13 cellular contexts compared by ENCODE assay signal in the genomic region with DNA sequence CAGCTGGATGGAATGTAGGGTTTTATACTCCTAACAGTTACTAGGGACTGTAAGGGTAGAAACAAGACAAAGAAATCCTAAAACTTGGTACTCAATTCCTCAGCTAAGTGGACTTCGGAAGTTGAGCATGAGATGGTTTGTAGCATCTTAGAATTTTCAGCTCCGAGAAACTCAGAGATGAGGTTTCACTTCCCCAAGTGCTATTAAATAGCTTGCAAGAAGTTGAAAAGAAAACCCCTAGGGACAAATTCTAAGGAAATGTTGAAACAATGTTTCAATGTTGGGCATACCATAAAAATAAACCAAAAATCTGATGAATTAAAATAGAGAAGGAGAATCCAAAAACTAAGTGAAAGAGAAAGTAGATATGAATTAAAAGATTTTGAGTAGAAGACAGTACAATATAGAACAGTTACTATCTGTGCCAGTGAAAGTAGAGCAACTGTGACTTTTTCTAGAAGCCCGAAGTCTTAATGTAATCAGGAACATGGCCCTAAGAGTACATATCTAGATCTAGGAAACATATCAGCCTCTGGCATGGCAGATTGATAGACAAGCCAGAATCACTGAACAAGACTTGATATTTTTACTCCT.
A peak's percentile ranks its signal among the peaks of the same experiment; 100 is the strongest.
DNase-seq lines count a peak whose midpoint lies in the region; ATAC-seq and TF ChIP-seq lines count a peak whose summit lies in the region.
"Had no signal": no experiment of that assay in that cellular context is flagged by ENCODE, and none has a peak within 500 bp of the region (broad histone marks: within the 10 kb centered on the region; RNA-seq: fewer than 3 reads in every experiment).

No MANE protein-coding gene starts in this region.

- TF ChIP-seq CTCF in GM12864 (IDR thresholded peaks at IDR 0.05; ENCODE audit: low read depth, low read length, missing control alignments): no peak
- TF ChIP-seq CTCF in OCI-LY3 (IDR thresholded peaks at IDR 0.05; ENCODE audit: low read depth, low read length): no peak

- no peak overlapping the region for H2AFZ ChIP-seq in OCI-LY3 (ENCODE audit: low read depth, low read length)

- H3K4me1 ChIP-seq in OCI-LY3 (ENCODE audit: low read length): peaks cover 11% of the 10 kb centered on the region
- H3K4me1 ChIP-seq: HAP-1 had no signal

- H3K27ac ChIP-seq in OCI-LY3 (ENCODE audit: low read length): no peak overlapping the region

- no peaks in the 10 kb centered on the region for H4K20me1 ChIP-seq in OCI-LY3 (ENCODE audit: insufficient read depth, low read length)

- H3K4me3 ChIP-seq in GM12864 (ENCODE audit: low read depth, low read length): no peak overlapping the region
- H3K4me3 ChIP-seq in OCI-LY3 (ENCODE audit: low read length): no peak overlapping the region
- H3K4me3 ChIP-seq: HAP-1 had no signal

- DNase-seq in GM12864 (ENCODE audit: low read depth) (peak; percentile 12), NCI-H1694 treated with DMSO at 0.1 percent for 48 hours (lab: John Stamatoyannopoulos, UW) (no peak), hypothalamus (lab: John Stamatoyannopoulos, UW) (no peak), NCI-H1092 treated with DMSO at 0.1 percent for 48 hours (lab: John Stamatoyannopoulos, UW) (no peak)
- DNase-seq: immature natural killer cell; NCI-H510A treated with DMSO at 0.1 percent for 48 hours; stimulated activated naive CD4-positive, alpha-beta T cell treated with Interleukin-2 at 50 U/mL for 16 hours; T-helper 1 cell had no signal

- no peaks in the 10 kb centered on the region for H3K27me3 ChIP-seq in OCI-LY3 (ENCODE audit: low read depth, low read length)

- H3K79me2 ChIP-seq in OCI-LY3 (ENCODE audit: low read length): no peaks in the 10 kb centered on the region

- peak; percentile 82 for ATAC-seq in GM21367 (IDR thresholded peaks at IDR 0.05; ENCODE audit: unreplicated experiment)
- ATAC-seq in HG03060 (IDR thresholded peaks at IDR 0.05; ENCODE audit: low read depth, unreplicated experiment): peak; percentile 91
- ATAC-seq in activated CD4-positive, CD25-positive, alpha-beta regulatory T cell treated with anti-CD3 and anti-CD28 coated beads, Interleukin-2, amount 50 U/mL, for 24 hours: no peak

- no peak overlapping the region for H3K9ac ChIP-seq in OCI-LY3 (ENCODE audit: low read length)

- H3K4me2 ChIP-seq in OCI-LY3 (ENCODE audit: low read length): peak overlapping the region; percentile 34; the same call in 1 of the 2 replicates

- no peaks in the 10 kb centered on the region for H3K9me3 ChIP-seq in OCI-LY3 (ENCODE audit: insufficient read depth, low read length)
- H3K9me3 ChIP-seq: HAP-1 had no signal

- no peaks in the 10 kb centered on the region for H3K36me3 ChIP-seq in OCI-LY3 (replicated peaks; ENCODE audit: low read depth, low read length)
- H3K36me3 ChIP-seq: HAP-1 had no signal

Comparison
In these comparisons a context has a peak if more than half of its experiments do, and no peak if none do; other contexts are left out.
1. ATAC-seq: peak in GM21367 (single experiment) and HG03060 (single experiment); none in activated CD4-positive, CD25-positive, alpha-beta regulatory T cell treated with anti-CD3 and anti-CD28 coated beads, Interleukin-2, amount 50 U/mL, for 24 hours (0 of 2).